22 cellular contexts compared by ENCODE assay signal in the genomic region with DNA sequence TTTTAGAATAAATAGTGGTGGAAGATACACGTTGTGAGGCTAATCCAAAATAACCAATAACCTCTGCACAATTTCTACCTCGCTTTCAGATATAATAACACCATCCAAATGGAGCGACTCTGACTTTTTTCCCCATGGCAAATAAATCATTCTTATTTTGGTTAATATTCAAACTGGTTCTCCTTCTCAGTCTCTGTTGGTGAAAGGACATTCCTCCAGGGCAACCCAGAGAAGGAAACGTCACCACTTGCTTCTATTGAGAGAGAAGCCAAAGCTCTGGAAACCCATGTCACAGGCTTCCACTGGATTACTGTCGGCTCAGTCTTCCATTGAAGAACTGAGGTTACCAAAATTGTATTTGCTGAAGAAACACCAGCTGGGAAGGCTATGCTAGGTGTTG. TPM values are rescaled to one million over a fixed set of nuclear protein-coding genes. Genes with fewer than 3 reads are reported as not detected.
"Had no signal": no experiment of that assay in that cellular context is flagged by ENCODE, and none has a peak within 500 bp of the region (broad histone marks: within the 10 kb centered on the region; RNA-seq: fewer than 3 reads in every experiment).

No MANE protein-coding gene starts in this region.

- H3K4me1 Mint-ChIP-seq: activated CD4-positive, alpha-beta T cell treated with anti-CD3 and anti-CD28 coated beads, Interleukin-2, amount 10 ng/mL, durations not matched to agents 7 days and 5 days; brain; central memory CD8-positive, alpha-beta T cell; memory B cell had no signal

- ATAC-seq: activated CD8-positive, alpha-beta T cell treated with anti-CD3 and anti-CD28 coated beads, Interleukin-2, amount 10 ng/mL, durations not matched to agents 7 days and 5 days; activated T-cell treated with anti-CD3 and anti-CD28 coated beads, Interleukin-2, amount 50 U/mL, for 4 hours; esophagus mucosa; gastroesophageal sphincter; left ventricle myocardium superior; natural killer cell treated with Interleukin-12 subunit alpha and Interleukin-12 subunit beta and Interleukin-15 and Interleukin-18, amount 100 ng/mL, for 72 hours had no signal

- H3K27me3 Mint-ChIP-seq: natural killer cell treated with Interleukin-12 subunit alpha and Interleukin-12 subunit beta and Interleukin-15 and Interleukin-18, amount 100 ng/mL, for 72 hours had no signal

- H3K27ac Mint-ChIP-seq: activated CD4-positive, alpha-beta T cell treated with anti-CD3 and anti-CD28 coated beads, Interleukin-2, amount 10 ng/mL, durations not matched to agents 7 days and 5 days; activated CD8-positive, alpha-beta T cell treated with anti-CD3 and anti-CD28 coated beads, Interleukin-2, amount 10 ng/mL, durations not matched to agents 7 days and 5 days; activated naive CD4-positive, alpha-beta T cell treated with anti-CD3 and anti-CD28 coated beads for 36 hours; brain; memory B cell; natural killer cell treated with Interleukin-12 subunit alpha and Interleukin-12 subunit beta and Interleukin-15 and Interleukin-18, amount 100 ng/mL, for 72 hours had no signal

- FAIRE-seq: endometrium, islet of Langerhans had no signal

- H3K4me1 ChIP-seq: gastroesophageal sphincter, parathyroid adenoma, thyroid gland, vagina had no signal

- H3K36me3 ChIP-seq: gastroesophageal sphincter, neutrophil, thyroid gland, vagina had no signal

- H3K9me3 ChIP-seq: gastroesophageal sphincter, neutrophil, thyroid gland, vagina had no signal

- H3K36me3 Mint-ChIP-seq: brain; memory B cell; natural killer cell treated with Interleukin-12 subunit alpha and Interleukin-12 subunit beta and Interleukin-15 and Interleukin-18, amount 100 ng/mL, for 72 hours had no signal

- H3K27ac ChIP-seq: gastroesophageal sphincter, neutrophil, parathyroid adenoma, thyroid gland, vagina had no signal

- DNase-seq: activated CD4-positive, alpha-beta T cell treated with anti-CD3 and anti-CD28 coated beads, Interleukin-2, amount 10 ng/mL, durations not matched to agents 7 days and 5 days; activated CD8-positive, alpha-beta T cell treated with anti-CD3 and anti-CD28 coated beads, Interleukin-2, amount 10 ng/mL, durations not matched to agents 7 days and 5 days; activated naive CD4-positive, alpha-beta T cell treated with anti-CD3 and anti-CD28 coated beads for 36 hours; activated T-cell treated with anti-CD3 and anti-CD28 coated beads, Interleukin-2, amount 50 U/mL, for 4 hours; cortex of kidney; left ventricle myocardium superior; stimulated activated CD4-positive, alpha-beta T cell treated with anti-CD3 and anti-CD28 coated beads, Interleukin-2, amount 100 ng/mL, for 24 hours; stimulated activated naive CD4-positive, alpha-beta T cell treated with Interleukin-2 at 50 U/mL for 16 hours; T-helper 1 cell; T1000; thyroid gland had no signal

- H3K4me3 Mint-ChIP-seq: activated CD4-positive, alpha-beta T cell treated with anti-CD3 and anti-CD28 coated beads, Interleukin-2, amount 10 ng/mL, durations not matched to agents 7 days and 5 days; activated CD8-positive, alpha-beta T cell treated with anti-CD3 and anti-CD28 coated beads, Interleukin-2, amount 10 ng/mL, durations not matched to agents 7 days and 5 days; activated naive CD4-positive, alpha-beta T cell treated with anti-CD3 and anti-CD28 coated beads for 36 hours; activated T-cell treated with anti-CD3 and anti-CD28 coated beads, Interleukin-2, amount 50 U/mL, for 4 hours; brain; central memory CD8-positive, alpha-beta T cell; memory B cell; natural killer cell treated with Interleukin-12 subunit alpha and Interleukin-12 subunit beta and Interleukin-15 and Interleukin-18, amount 100 ng/mL, for 72 hours had no signal

- H3K9me3 Mint-ChIP-seq: activated CD4-positive, alpha-beta T cell treated with anti-CD3 and anti-CD28 coated beads, Interleukin-2, amount 10 ng/mL, durations not matched to agents 7 days and 5 days; activated naive CD4-positive, alpha-beta T cell treated with anti-CD3 and anti-CD28 coated beads for 36 hours; activated T-cell treated with anti-CD3 and anti-CD28 coated beads, Interleukin-2, amount 50 U/mL, for 4 hours; brain; central memory CD8-positive, alpha-beta T cell; memory B cell; natural killer cell treated with Interleukin-12 subunit alpha and Interleukin-12 subunit beta and Interleukin-15 and Interleukin-18, amount 100 ng/mL, for 72 hours had no signal

- H3K9ac ChIP-seq: parathyroid adenoma had no signal

- H3K4me3 ChIP-seq: gastroesophageal sphincter, thyroid gland, vagina had no signal

RNA-seq across cellular contexts. Expression of gene DAB2, which starts 8.3 kb away (rescaled TPM):
- total RNA-seq: activated CD4-positive, alpha-beta T cell treated with anti-CD3 and anti-CD28 coated beads, Interleukin-2, amount 10 ng/mL, durations not matched to agents 7 days and 5 days; activated CD8-positive, alpha-beta T cell treated with anti-CD3 and anti-CD28 coated beads, Interleukin-2, amount 10 ng/mL, durations not matched to agents 7 days and 5 days; activated naive CD4-positive, alpha-beta T cell treated with anti-CD3 and anti-CD28 coated beads for 36 hours had no signal
